Comparison of ENCODE assay signal across 8 cellular contexts in the genomic region with DNA sequence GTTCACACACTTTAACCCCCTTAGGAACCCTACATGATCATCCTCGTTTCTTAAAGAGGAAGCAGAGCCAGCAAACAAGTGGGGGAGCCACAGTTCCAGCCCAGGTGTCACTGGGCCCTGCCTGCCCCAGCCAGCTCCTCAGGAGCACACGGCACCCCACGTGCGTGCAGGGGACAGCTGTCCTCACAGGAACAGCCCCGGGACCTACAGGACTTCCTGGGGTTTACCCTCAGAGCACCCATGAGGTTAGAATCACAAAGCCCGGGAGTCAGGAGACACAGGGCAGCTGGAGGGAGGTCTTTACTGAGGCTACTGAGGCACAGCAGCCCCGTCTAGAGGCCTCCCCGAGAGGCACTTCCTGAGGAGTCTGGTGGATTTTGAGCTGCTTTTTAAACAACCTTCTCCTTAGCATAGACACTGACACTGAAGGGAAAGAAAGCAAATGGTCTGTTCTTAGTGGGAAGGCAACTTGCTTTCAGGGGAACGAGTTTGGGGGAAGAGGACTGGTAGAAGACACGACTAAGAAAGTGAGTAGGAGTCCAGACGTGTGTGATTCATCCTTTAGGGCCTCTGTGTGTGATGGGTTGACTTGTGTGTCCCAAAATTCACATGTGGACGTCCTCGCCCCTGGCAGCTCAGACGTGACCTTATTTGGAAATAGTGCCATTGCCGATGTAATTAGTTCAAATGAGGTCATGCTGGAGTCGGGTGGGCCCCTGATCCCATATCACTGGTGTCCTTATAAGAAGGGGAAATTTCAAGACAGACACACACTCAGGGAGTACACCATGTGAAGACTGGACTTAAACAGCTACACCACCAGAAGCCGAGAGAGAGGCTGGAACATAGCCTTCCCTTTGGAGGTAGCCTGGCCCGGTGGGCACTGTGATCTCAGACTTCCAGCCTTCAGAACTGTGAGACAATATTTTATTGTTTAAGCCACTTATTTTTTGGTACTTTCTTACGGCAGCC.
DNase-seq lines count a peak whose midpoint lies in the region; ATAC-seq and TF ChIP-seq lines count a peak whose summit lies in the region.
"Not testable (repeated sequence)": the region's sequence is repeated elsewhere in the genome, so short reads cannot be mapped to it uniquely, and the experiment has no call there.

No MANE protein-coding gene starts in this region.

- H3K4me1 Mint-ChIP-seq in naive thymus-derived CD4-positive, alpha-beta T cell = peaks cover 0 to 33% (median 10%) of the 10 kb centered on the region in 7 donors
- H3K4me1 Mint-ChIP-seq in stimulated activated memory B cell treated with anti-CD40 and anti-IgM and Interleukin-4, amounts not matched to agents 10 μg/mL and 1 μg/mL and 100 μg/mL, for 72 hours = peaks cover 34% of the 10 kb centered on the region

- TF ChIP-seq CTCF in GM10248 (IDR thresholded peaks at IDR 0.05; ENCODE audit: control extremely low read depth, extremely low read depth, low read depth, missing control alignments); Peyer's patch (IDR thresholded peaks at IDR 0.05): not testable (repeated sequence)

- TF ChIP-seq POLR2A in Peyer's patch (IDR thresholded peaks at IDR 0.05) = not testable (repeated sequence)
- peak; percentile 54 for TF ChIP-seq POLR2A in erythroblast (IDR thresholded peaks at IDR 0.05; ENCODE audit: low read length)

- H3K4me1 ChIP-seq in Peyer's patch = not testable (repeated sequence)
- H3K4me1 ChIP-seq in naive thymus-derived CD4-positive, alpha-beta T cell (ENCODE audit: control insufficient read depth in 2 of 2, insufficient read depth in 2 of 2, low read length in 2 of 2) = peaks cover 3 to 12% of the 10 kb centered on the region in 2 donors

- CTCF ChIA-PET in GM10248 (lab: Yijun Ruan, JAX); naive thymus-derived CD4-positive, alpha-beta T cell (lab: Charles Lee): not testable (repeated sequence)

- peak overlapping the region in 7 of 10 donors; percentile 38 to 83 (median 71) for H3K4me3 Mint-ChIP-seq in naive thymus-derived CD4-positive, alpha-beta T cell
- H3K4me3 Mint-ChIP-seq in stimulated activated memory B cell treated with anti-CD40 and anti-IgM and Interleukin-4, amounts not matched to agents 10 μg/mL and 1 μg/mL and 100 μg/mL, for 72 hours = peak overlapping the region; percentile 89

- not testable (repeated sequence) for H3K27me3 ChIP-seq in Peyer's patch; naive thymus-derived CD4-positive, alpha-beta T cell (ENCODE audit: control insufficient read depth in 2 of 2, insufficient read depth in 2 of 2, low read length in 2 of 2)

- not testable (repeated sequence) for H3K9me3 ChIP-seq in Peyer's patch; naive thymus-derived CD4-positive, alpha-beta T cell (ENCODE audit: control insufficient read depth in 2 of 3, low read length in 3 of 3)

- POLR2A ChIA-PET in GM10248 (lab: Yijun Ruan, JAX); naive thymus-derived CD4-positive, alpha-beta T cell (lab: Charles Lee): not testable (repeated sequence)

- H3K27me3 Mint-ChIP-seq in naive thymus-derived CD4-positive, alpha-beta T cell; stimulated activated memory B cell treated with anti-CD40 and anti-IgM and Interleukin-4, amounts not matched to agents 10 μg/mL and 1 μg/mL and 100 μg/mL, for 72 hours: not testable (repeated sequence)

- not testable (repeated sequence) for H3K36me3 Mint-ChIP-seq in naive thymus-derived CD4-positive, alpha-beta T cell; stimulated activated memory B cell treated with anti-CD40 and anti-IgM and Interleukin-4, amounts not matched to agents 10 μg/mL and 1 μg/mL and 100 μg/mL, for 72 hours

- peak overlapping the region in 7 of 9 donors; percentile 69 to 97 (median 94) for H3K27ac Mint-ChIP-seq in naive thymus-derived CD4-positive, alpha-beta T cell
- peak overlapping the region; percentile 99 for H3K27ac Mint-ChIP-seq in stimulated activated memory B cell treated with anti-CD40 and anti-IgM and Interleukin-4, amounts not matched to agents 10 μg/mL and 1 μg/mL and 100 μg/mL, for 72 hours

- H3K9me3 Mint-ChIP-seq in naive thymus-derived CD4-positive, alpha-beta T cell; stimulated activated memory B cell treated with anti-CD40 and anti-IgM and Interleukin-4, amounts not matched to agents 10 μg/mL and 1 μg/mL and 100 μg/mL, for 72 hours: not testable (repeated sequence)

- peak; percentile 52 for ATAC-seq in GM21515 (IDR thresholded peaks at IDR 0.05; ENCODE audit: unreplicated experiment)
- ATAC-seq in HG03066 (IDR thresholded peaks at IDR 0.05; ENCODE audit: low read depth, unreplicated experiment) = peak; percentile 46
- peak; percentile 22 for ATAC-seq in naive thymus-derived CD4-positive, alpha-beta T cell
- peak; percentile 74 for ATAC-seq in stimulated activated memory B cell treated with anti-CD40 and anti-IgM and Interleukin-4, amounts not matched to agents 10 μg/mL and 1 μg/mL and 100 μg/mL, for 72 hours

- H3K4me3 ChIP-seq in Peyer's patch; naive thymus-derived CD4-positive, alpha-beta T cell (ENCODE audit: low read length): not testable (repeated sequence)

- peak overlapping the region; percentile 35 to 77 (median 64) for H3K27ac ChIP-seq in Peyer's patch
- peak overlapping the region; percentile 3 for H3K27ac ChIP-seq in naive thymus-derived CD4-positive, alpha-beta T cell (ENCODE audit: low read depth, low read length)

- intact Hi-C loops in naive thymus-derived CD4-positive, alpha-beta T cell (cut with micrococcal nuclease) = loop anchor here in 1 of 2 donors (5.0 kb wide), 1 partner anchor 533 kb away; no protein-coding TSS in a partner anchor

- H3K36me3 ChIP-seq in Peyer's patch; naive thymus-derived CD4-positive, alpha-beta T cell (ENCODE audit: control insufficient read depth in 2 of 3, insufficient read depth in 3 of 3, low read length in 3 of 3): not testable (repeated sequence)

- DNase-seq in GM10248 (ENCODE audit: extremely low spot score) (peak; percentile 15), Peyer's patch (peak in 2 of 3 donors; percentile 71 to 73)
- peak; percentile 43 to 47 for DNase-seq in activated T-cell treated with anti-CD3 and anti-CD28 coated beads, Interleukin-2, amount 50 U/mL, for 48 hours
- not testable (repeated sequence) for DNase-seq in erythroblast (lab: John Stamatoyannopoulos, UW)
- DNase-seq in naive thymus-derived CD4-positive, alpha-beta T cell = peak in 1 of 9 donors; percentile 51

Comparison
In these comparisons a context has a peak if more than half of its experiments do, and no peak if none do; other contexts are left out.
1. ATAC-seq: peak in every context shown above with its lines; median percentile 74 in stimulated activated memory B cell treated with anti-CD40 and anti-IgM and Interleukin-4, amounts not matched to agents 10 μg/mL and 1 μg/mL and 100 μg/mL, for 72 hours; 52 in GM21515; 46 in HG03066; 22 in naive thymus-derived CD4-positive, alpha-beta T cell.